Comparison of ENCODE assay signal across 9 cellular contexts in the genomic region with DNA sequence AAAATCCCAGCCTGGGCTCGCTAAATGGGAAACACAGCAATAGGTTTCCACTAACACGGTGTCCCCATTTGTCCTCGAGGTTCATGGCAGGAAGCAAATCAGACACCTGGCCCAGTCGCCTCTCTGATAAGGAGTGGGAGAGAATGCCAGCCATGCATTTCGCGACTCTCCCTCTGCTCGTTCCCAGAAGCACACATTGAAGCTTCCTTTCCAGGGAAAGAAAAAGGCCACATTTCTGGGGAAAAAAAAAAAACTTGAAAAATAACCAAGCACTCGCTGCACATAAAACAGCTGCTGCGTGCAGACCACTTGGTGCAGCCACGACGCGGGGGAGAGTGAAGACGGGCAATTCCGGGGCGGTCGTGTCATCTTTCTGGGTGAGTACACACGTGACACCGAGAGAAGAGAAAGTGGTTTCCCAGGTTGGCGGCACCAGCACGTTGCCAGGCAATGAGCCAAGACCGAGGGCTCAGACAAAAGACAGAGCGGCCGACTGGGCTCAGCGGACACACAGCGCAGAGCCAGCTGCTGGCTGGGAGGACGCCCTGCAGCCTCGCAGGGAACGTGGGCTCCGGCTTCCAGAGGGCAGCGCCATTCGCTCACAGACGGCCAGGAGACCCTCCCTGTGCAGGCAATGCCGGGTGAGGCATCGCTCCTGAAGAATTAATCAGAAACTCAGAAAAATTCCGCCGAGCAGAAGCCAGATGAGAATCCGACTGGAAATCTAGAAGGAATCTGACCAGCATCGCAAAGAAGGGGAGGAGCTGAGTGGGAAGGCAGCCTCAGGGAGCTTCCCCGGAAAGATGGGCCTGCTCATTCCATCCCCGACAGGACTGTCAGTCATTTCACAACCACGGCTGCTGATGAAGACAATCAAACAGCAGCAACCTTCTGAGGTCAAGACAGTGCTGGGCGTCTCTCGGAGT.
DNase-seq lines count a peak whose midpoint lies in the region; ATAC-seq and TF ChIP-seq lines count a peak whose summit lies in the region.
"Had no signal": no experiment of that assay in that cellular context is flagged by ENCODE, and none has a peak within 500 bp of the region (broad histone marks: within the 10 kb centered on the region; RNA-seq: fewer than 3 reads in every experiment).

No MANE protein-coding gene starts in this region.

- intact Hi-C loops in prostate gland (cut with DNase I) (loop anchor here (5.0 to 10.0 kb wide), 3 partner anchors 82 to 238 kb away; a partner anchor contains a TSS), Caco-2 (cut with micrococcal nuclease; ENCODE audit: unreplicated experiment) (loop anchor here (5.0 kb wide), 2 partner anchors 67 to 318 kb away; no protein-coding TSS in a partner anchor)

- no peaks in the 10 kb centered on the region for H3K27me3 ChIP-seq in prostate gland (replicated peaks; ENCODE audit: insufficient read depth)
- H3K27me3 ChIP-seq in Caco-2 (replicated peaks; ENCODE audit: control insufficient read depth, insufficient read depth, low read length), result no peaks in the 10 kb centered on the region

- H3K27ac Mint-ChIP-seq in activated CD4-positive, alpha-beta memory T cell treated with anti-CD3 and anti-CD28 coated beads, Interleukin-2, amount 10 ng/mL, durations not matched to agents 7 days and 5 days, result no peak overlapping the region
- no peak overlapping the region for H3K27ac Mint-ChIP-seq in Caco-2 (ENCODE audit: unreplicated experiment)
- H3K27ac Mint-ChIP-seq: natural killer cell treated with Interleukin-12 subunit alpha and Interleukin-12 subunit beta and Interleukin-15 and Interleukin-18, amount 100 ng/mL, for 72 hours had no signal

- H3K27me3 Mint-ChIP-seq in activated CD4-positive, alpha-beta memory T cell treated with anti-CD3 and anti-CD28 coated beads, Interleukin-2, amount 10 ng/mL, durations not matched to agents 7 days and 5 days, result peaks cover 33% of the 10 kb centered on the region
- no peaks in the 10 kb centered on the region for H3K27me3 Mint-ChIP-seq in Caco-2 (ENCODE audit: insufficient read depth, unreplicated experiment)

- peak; percentile 54 for DNase-seq in DMS53 treated with DMSO at 0.1 percent for 48 hours (lab: John Stamatoyannopoulos, UW; ENCODE audit: unreplicated experiment)
- peak; percentile 77 for DNase-seq in NCI-H128 (lab: John Stamatoyannopoulos, UW; ENCODE audit: unreplicated experiment)
- DNase-seq in activated CD4-positive, alpha-beta memory T cell treated with anti-CD3 and anti-CD28 coated beads, Interleukin-2, amount 10 ng/mL, durations not matched to agents 7 days and 5 days, result peak; percentile 21
- DNase-seq in globus pallidus (ENCODE audit: low spot score), result peak; percentile 38
- peak; percentile 36 for DNase-seq in prostate gland (ENCODE audit: low spot score)
- DNase-seq in Caco-2, result no peak

- no peaks in the 10 kb centered on the region for H3K36me3 ChIP-seq in prostate gland
- no peaks in the 10 kb centered on the region for H3K36me3 ChIP-seq in Caco-2 (ENCODE audit: control insufficient read depth, insufficient read depth, low read length)

- 50% methylated on average over 43 of the region's 43 CpGs for whole genome bisulfite sequencing in prostate gland

- TF ChIP-seq CTCF in prostate gland (IDR thresholded peaks at IDR 0.05), result peak in 1 of 4 experiments; percentile 39
- no peak for TF ChIP-seq CTCF in Caco-2 (IDR thresholded peaks at IDR 0.05; ENCODE audit: insufficient read depth in 1 of 2, low read depth in 1 of 2, low read length in 1 of 2, severe bottlenecking in 1 of 2, unreplicated experiment in 1 of 2)

- no peaks in the 10 kb centered on the region for H3K9me3 ChIP-seq in prostate gland
- H3K9me3 ChIP-seq in Caco-2, result no peaks in the 10 kb centered on the region

- peaks cover 3% of the 10 kb centered on the region for H3K4me1 Mint-ChIP-seq in activated CD4-positive, alpha-beta memory T cell treated with anti-CD3 and anti-CD28 coated beads, Interleukin-2, amount 10 ng/mL, durations not matched to agents 7 days and 5 days
- H3K4me1 Mint-ChIP-seq in Caco-2 (ENCODE audit: low read depth, unreplicated experiment), result peaks cover 40% of the 10 kb centered on the region

- no peaks in the 10 kb centered on the region for H3K9me3 Mint-ChIP-seq in activated CD4-positive, alpha-beta memory T cell treated with anti-CD3 and anti-CD28 coated beads, Interleukin-2, amount 10 ng/mL, durations not matched to agents 7 days and 5 days
- peaks cover 23% of the 10 kb centered on the region for H3K9me3 Mint-ChIP-seq in Caco-2 (ENCODE audit: unreplicated experiment)
- H3K9me3 Mint-ChIP-seq: natural killer cell treated with Interleukin-12 subunit alpha and Interleukin-12 subunit beta and Interleukin-15 and Interleukin-18, amount 100 ng/mL, for 72 hours had no signal

- TF ChIP-seq POLR2A in prostate gland (IDR thresholded peaks at IDR 0.05), result no peak

- ATAC-seq in HG03565 (IDR thresholded peaks at IDR 0.05; ENCODE audit: unreplicated experiment) (no peak), GM21619 (IDR thresholded peaks at IDR 0.05; ENCODE audit: unreplicated experiment) (no peak)

- no TSS peak for BruUV-seq in Caco-2 (replicated peaks; lab: Mats Ljungman, UMichigan)

- no peaks in the 10 kb centered on the region for H3K36me3 Mint-ChIP-seq in activated CD4-positive, alpha-beta memory T cell treated with anti-CD3 and anti-CD28 coated beads, Interleukin-2, amount 10 ng/mL, durations not matched to agents 7 days and 5 days (ENCODE audit: low read depth)
- no peaks in the 10 kb centered on the region for H3K36me3 Mint-ChIP-seq in Caco-2 (ENCODE audit: insufficient read depth, unreplicated experiment)
- H3K36me3 Mint-ChIP-seq: natural killer cell treated with Interleukin-12 subunit alpha and Interleukin-12 subunit beta and Interleukin-15 and Interleukin-18, amount 100 ng/mL, for 72 hours had no signal

- H3K4me3 ChIP-seq in prostate gland (peak overlapping the region; percentile 8 to 28), Caco-2 (ENCODE audit: low read depth, low read length) (no peak overlapping the region)

- POLR2A ChIA-PET in activated CD4-positive, alpha-beta memory T cell treated with anti-CD3 and anti-CD28 coated beads, Interleukin-2, amount 10 ng/mL, durations not matched to agents 7 days and 5 days (lab: Charles Lee), result no interaction called here
- POLR2A ChIA-PET in Caco-2 (lab: Charles Lee), result no interaction called here

- CTCF ChIA-PET in activated CD4-positive, alpha-beta memory T cell treated with anti-CD3 and anti-CD28 coated beads, Interleukin-2, amount 10 ng/mL, durations not matched to agents 7 days and 5 days (lab: Charles Lee), result no interaction called here
- CTCF ChIA-PET in Caco-2 (lab: Charles Lee), result no interaction called here

- no peak overlapping the region for H3K4me3 Mint-ChIP-seq in activated CD4-positive, alpha-beta memory T cell treated with anti-CD3 and anti-CD28 coated beads, Interleukin-2, amount 10 ng/mL, durations not matched to agents 7 days and 5 days
- H3K4me3 Mint-ChIP-seq in Caco-2 (ENCODE audit: unreplicated experiment), result no peak overlapping the region
- H3K4me3 Mint-ChIP-seq: natural killer cell treated with Interleukin-12 subunit alpha and Interleukin-12 subunit beta and Interleukin-15 and Interleukin-18, amount 100 ng/mL, for 72 hours had no signal

- H3K27ac ChIP-seq in prostate gland, result peak overlapping the region in 1 of 2 donors; percentile 60

- H3K4me1 ChIP-seq in prostate gland (replicated peaks) (no peaks in the 10 kb centered on the region), Caco-2 (peaks cover 20% of the 10 kb centered on the region)

Comparison
In these comparisons a context has a peak if more than half of its experiments do, and no peak if none do; other contexts are left out.
1. DNase-seq: peak in DMS53 treated with DMSO at 0.1 percent for 48 hours (single experiment), NCI-H128 (single experiment), activated CD4-positive, alpha-beta memory T cell treated with anti-CD3 and anti-CD28 coated beads, Interleukin-2, amount 10 ng/mL, durations not matched to agents 7 days and 5 days (single experiment), globus pallidus (single experiment) and prostate gland (single experiment); none in Caco-2 (0 of 2).